8 cellular contexts compared by ENCODE assay signal in genomic region chr15:44736261-44736765, GRCh38. TPM values are rescaled to one million over a fixed set of nuclear protein-coding genes. Genes with fewer than 3 reads are reported as not detected.
A peak's percentile ranks its signal among the peaks of the same experiment; 100 is the strongest.
DNase-seq lines count a peak whose midpoint lies in the region; ATAC-seq and TF ChIP-seq lines count a peak whose summit lies in the region.

Gene TRIM69 (plus strand): TSS chr15:44736528. CDS start chr15:44736705, 177 bp downstream.

- no peak within 1 kb of the TSS for H2AFZ ChIP-seq in trophoblast cell (ENCODE audit: insufficient read depth, low read length, poor library complexity)

- no peak within 1 kb of the TSS for H3K4ac ChIP-seq in trophoblast cell (ENCODE audit: low read depth, low read length)

- no peak within 1 kb of the TSS for H4K8ac ChIP-seq in trophoblast cell (ENCODE audit: low read depth, low read length)

- no peak within 1 kb of the TSS for H2BK120ac ChIP-seq in trophoblast cell (ENCODE audit: insufficient read depth, low read length, poor library complexity)

- in situ Hi-C loops in gastrocnemius medialis (cut with MboI; ENCODE audit: low sequenced_read_pairs in 4 of 4): loop anchor here in 3 of 4 donors (5.0 to 25.0 kb wide), 4 partner anchors 69 to 149 kb away; partner anchors contain the start of gene SPG11 (in 2 of the 3)

- H3K4me3 ChIP-seq in fibroblast of the aortic adventitia (ENCODE audit: low read depth, low read length) (no peak within 1 kb of the TSS), gastrocnemius medialis (no peak within 1 kb of the TSS), trophoblast cell (ENCODE audit: low read depth, low read length) (no peak within 1 kb of the TSS)

- H3K9me3 ChIP-seq in gastrocnemius medialis (no peaks in the 10 kb centered on the region), trophoblast cell (ENCODE audit: insufficient read depth, low read depth, low read length) (no peaks in the 10 kb centered on the region)

- TF ChIP-seq CTCF in fibroblast of the aortic adventitia (IDR thresholded peaks at IDR 0.05; ENCODE audit: insufficient read depth, low read length): no peak
- TF ChIP-seq CTCF in gastrocnemius medialis (IDR thresholded peaks at IDR 0.05 in 4 of 5, conservative IDR thresholded peaks at IDR 0.05 in 1 of 5): no peak

- no peak within 1 kb of the TSS for H3K23ac ChIP-seq in trophoblast cell (ENCODE audit: low read length)

- H4K91ac ChIP-seq in trophoblast cell (ENCODE audit: low read depth, low read length): no peak within 1 kb of the TSS

- intact Hi-C loops in gastrocnemius medialis (cut with DNase I; ENCODE audit: low total_unique reads): loop anchor here (5.0 kb wide), 1 partner anchor 159 kb away; no protein-coding TSS in a partner anchor

- no peak for TF ChIP-seq POLR2A in gastrocnemius medialis (IDR thresholded peaks at IDR 0.05)

- H3K18ac ChIP-seq in trophoblast cell (ENCODE audit: low read length): no peak within 1 kb of the TSS

- no peaks in the 10 kb centered on the region for H3K79me1 ChIP-seq in trophoblast cell (ENCODE audit: low read length)

- H2BK12ac ChIP-seq in trophoblast cell (ENCODE audit: low read length): no peak within 1 kb of the TSS

- H3K14ac ChIP-seq in trophoblast cell (ENCODE audit: low read length): no peak within 1 kb of the TSS

- H3K36me3 ChIP-seq in gastrocnemius medialis: peaks cover 0 to 8% of the 10 kb centered on the region in 2 donors
- H3K36me3 ChIP-seq in trophoblast cell (ENCODE audit: control insufficient read depth in 1 of 2, insufficient read depth in 2 of 2, low read length in 2 of 2): no peaks in the 10 kb centered on the region

- no peak within 1 kb of the TSS for H3K9ac ChIP-seq in trophoblast cell (ENCODE audit: low read length)

- no CpG with 5 or more reads among the region's 3 CpGs for WGBS in trophoblast cell (ENCODE audit: extremely low coverage, insufficient coverage, insufficient read length)

- H3K27ac ChIP-seq in gastrocnemius medialis (peak within 1 kb of the TSS in 3 of 4 donors; percentile 16 to 58 (median 37)), trophoblast cell (ENCODE audit: low read depth, low read length) (no peak within 1 kb of the TSS)

- no peak within 1 kb of the TSS for H4K12ac ChIP-seq in trophoblast cell (ENCODE audit: low read depth, low read length)

- H3K4me1 ChIP-seq in gastrocnemius medialis (no peaks in the 10 kb centered on the region), trophoblast cell (ENCODE audit: control insufficient read depth in 1 of 2, insufficient read depth in 2 of 2, low read length in 2 of 2) (no peaks in the 10 kb centered on the region)

- no peak within 1 kb of the TSS for H2BK5ac ChIP-seq in trophoblast cell (ENCODE audit: low read depth, low read length, poor library complexity)

- H3K27me3 ChIP-seq in gastrocnemius medialis (no peaks in the 10 kb centered on the region), trophoblast cell (ENCODE audit: insufficient read depth, low read length) (no peaks in the 10 kb centered on the region)

- no peak for DNase-seq in M059J (ENCODE audit: low read depth)
- DNase-seq in fibroblast of the aortic adventitia (ENCODE audit: low read depth): no peak
- no peak for DNase-seq in gastrocnemius medialis
- DNase-seq in NCI-H748 (lab: John Stamatoyannopoulos, UW; ENCODE audit: unreplicated experiment): no peak
- no peak for DNase-seq in HCEC 1CT
- no peak for DNase-seq in HuH-7.5 (ENCODE audit: low spot score)
- DNase-seq in trophoblast cell: no peak

- no peak within 1 kb of the TSS for H2AK5ac ChIP-seq in trophoblast cell (ENCODE audit: low read length)

- no peak within 1 kb of the TSS for H3K4me2 ChIP-seq in trophoblast cell (ENCODE audit: low read length)

- H3K79me2 ChIP-seq in trophoblast cell (ENCODE audit: control insufficient read depth, insufficient read depth, low read length, poor library complexity): no peaks in the 10 kb centered on the region

- ATAC-seq in GM18498 (IDR thresholded peaks at IDR 0.05; ENCODE audit: unreplicated experiment) (peak; percentile 31), gastrocnemius medialis (no peak)

RNA-seq across cellular contexts. Expression of gene TRIM69, which starts in this region (rescaled TPM):
- 34.8 and 37.2 TPM in 2 replicates for total RNA-seq in M059J (2014; rRNA removed; shearing (Covaris generic))
- 9.5 and 17.9 TPM in 2 replicates for total RNA-seq in fibroblast of the aortic adventitia (ENCODE audit: low replicate concordance)
- total RNA-seq in gastrocnemius medialis: 10 to 100 TPM; 13.5 to 20.8 (median 17.6) TPM
- 3.4 and 4.5 TPM in 2 replicates for polyA plus RNA-seq in trophoblast cell (2013)
